Comparison of ENCODE assay signal across 22 cellular contexts in genomic region chr11:20617346-20617745, GRCh38. TPM values are rescaled to one million over a fixed set of nuclear protein-coding genes. Genes with fewer than 3 reads are reported as not detected.
"Had no signal": no experiment of that assay in that cellular context is flagged by ENCODE, and none has a peak within 500 bp of the region (broad histone marks: within the 10 kb centered on the region; RNA-seq: fewer than 3 reads in every experiment).

No MANE protein-coding gene starts in this region.

- H3K9me3 ChIP-seq: adrenal gland, esophagus muscularis mucosa, spleen, testis had no signal

- H3K4me1 ChIP-seq: adrenal gland, esophagus muscularis mucosa, spleen, testis had no signal

- DNase-seq: activated CD4-positive, alpha-beta T cell treated with anti-CD3 and anti-CD28 coated beads for 1 hour; activated CD8-positive, alpha-beta memory T cell treated with anti-CD3 and anti-CD28 coated beads for 24 hours; activated CD8-positive, alpha-beta memory T cell treated with anti-CD3 and anti-CD28 coated beads, Interleukin-2, amount 50 U/mL, for 48 hours; activated effector memory CD4-positive, alpha-beta T cell treated with anti-CD3 and anti-CD28 coated beads, Interleukin-2, amount 50 U/mL, for 16 hours; activated T-cell treated with anti-CD3 and anti-CD28 coated beads, Interleukin-2, amount 50 U/mL, for 72 hours; effector CD8-positive, alpha-beta T cell; islet precursor cell; spleen; stimulated activated CD4-positive, alpha-beta T cell treated with anti-CD3 and anti-CD28 coated beads, Interleukin-4, amount 100 ng/mL, for 4 hours had no signal

- H3K36me3 Mint-ChIP-seq: activated naive CD4-positive, alpha-beta T cell treated with anti-CD3 and anti-CD28 coated beads, Interleukin-2, amount 50 U/mL, for 24 hours; mesothelial cell of epicardium; stimulated activated memory B cell treated with anti-CD40 and anti-IgM and Interleukin-4, amounts not matched to agents 10 μg/mL and 1 μg/mL and 100 μg/mL, for 72 hours; type B pancreatic cell had no signal

- H3K36me3 ChIP-seq: adrenal gland, esophagus muscularis mucosa, spleen had no signal

- ATAC-seq: activated T-cell treated with anti-CD3 and anti-CD28 coated beads, Interleukin-2, amount 50 U/mL, for 72 hours had no signal

- H3K27ac ChIP-seq: adrenal gland, esophagus muscularis mucosa, spleen, testis, VCaP had no signal

- H3K27me3 ChIP-seq: testis had no signal

- H3K9me3 Mint-ChIP-seq: activated naive CD4-positive, alpha-beta T cell treated with anti-CD3 and anti-CD28 coated beads, Interleukin-2, amount 50 U/mL, for 24 hours; activated T-cell treated with anti-CD3 and anti-CD28 coated beads, Interleukin-2, amount 50 U/mL, for 72 hours; dendritic cell treated with granulocyte-macrophage colony-stimulating factor and Interleukin-4, amounts not matched to agents 40 ng/mL and 50 ng/mL, for 4 days; mesothelial cell of epicardium; nephron; stimulated activated memory B cell treated with anti-CD40 and anti-IgM and Interleukin-4, amounts not matched to agents 10 μg/mL and 1 μg/mL and 100 μg/mL, for 72 hours; type B pancreatic cell had no signal

- H3K4me1 Mint-ChIP-seq: activated naive CD4-positive, alpha-beta T cell treated with anti-CD3 and anti-CD28 coated beads, Interleukin-2, amount 50 U/mL, for 24 hours; mesothelial cell of epicardium; stimulated activated memory B cell treated with anti-CD40 and anti-IgM and Interleukin-4, amounts not matched to agents 10 μg/mL and 1 μg/mL and 100 μg/mL, for 72 hours had no signal

- H3K4me3 ChIP-seq: adrenal gland, esophagus muscularis mucosa, spleen, testis had no signal

- H3K4me3 Mint-ChIP-seq: activated naive CD4-positive, alpha-beta T cell treated with anti-CD3 and anti-CD28 coated beads, Interleukin-2, amount 50 U/mL, for 24 hours; activated T-cell treated with anti-CD3 and anti-CD28 coated beads, Interleukin-2, amount 50 U/mL, for 72 hours; dendritic cell treated with granulocyte-macrophage colony-stimulating factor and Interleukin-4, amounts not matched to agents 40 ng/mL and 50 ng/mL, for 4 days; mesothelial cell of epicardium; nephron; stimulated activated memory B cell treated with anti-CD40 and anti-IgM and Interleukin-4, amounts not matched to agents 10 μg/mL and 1 μg/mL and 100 μg/mL, for 72 hours; type B pancreatic cell had no signal

RNA-seq across cellular contexts. Expression of gene SLC6A5, which starts 17.9 kb away (rescaled TPM):
- total RNA-seq: activated T-cell treated with anti-CD3 and anti-CD28 coated beads, Interleukin-2, amount 50 U/mL, for 72 hours; chondrocyte; esophagus muscularis mucosa; fibroblast of villous mesenchyme; lung microvascular endothelial cell; mesothelial cell of epicardium; spleen had no signal
- polyA plus RNA-seq: spleen had no signal

RNA-seq across cellular contexts. Expression of gene NELL1, which starts 52.0 kb away (rescaled TPM):
- total RNA-seq: activated T-cell treated with anti-CD3 and anti-CD28 coated beads, Interleukin-2, amount 50 U/mL, for 72 hours; chondrocyte; fibroblast of villous mesenchyme; lung microvascular endothelial cell had no signal
- polyA plus RNA-seq: spleen had no signal
